In the genomic region with DNA sequence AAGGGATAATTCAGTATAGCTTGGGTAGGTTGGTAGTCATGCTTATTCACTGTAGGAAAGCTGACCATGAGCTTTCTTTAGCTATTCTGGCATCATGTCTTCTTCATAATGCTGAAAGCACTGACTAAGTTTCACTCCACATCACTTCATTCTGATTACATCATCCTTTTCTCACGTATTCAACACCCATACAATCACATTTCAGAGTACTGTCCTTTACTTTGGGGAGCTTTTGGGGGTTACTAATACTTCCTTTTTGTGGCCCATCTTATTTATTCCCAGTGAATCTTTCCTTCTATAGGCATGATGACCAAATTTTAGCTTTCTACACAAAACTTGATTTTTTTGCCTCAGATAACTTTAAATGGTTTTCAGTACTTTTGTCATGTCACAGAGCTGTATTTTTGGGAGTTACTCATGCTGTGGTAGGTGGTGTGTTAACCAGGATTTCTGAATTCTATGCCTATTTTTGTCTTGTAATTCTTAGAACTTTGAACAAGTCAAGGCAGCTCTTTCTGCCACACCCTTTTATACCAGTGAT, we compare ENCODE assay signal across 13 cellular contexts.
DNase-seq lines count a peak whose midpoint lies in the region; ATAC-seq and TF ChIP-seq lines count a peak whose summit lies in the region.
"Had no signal": no experiment of that assay in that cellular context is flagged by ENCODE, and none has a peak within 500 bp of the region (broad histone marks: within the 10 kb centered on the region; RNA-seq: fewer than 3 reads in every experiment).

No MANE protein-coding gene starts in this region.

- H3K36me3 Mint-ChIP-seq in stimulated activated naive CD8-positive, alpha-beta T cell treated with anti-CD3 and anti-CD28 coated beads, Interleukin-15, Interleukin-2, amounts not matched to agents 100 ng/mL and 50 ng/mL, for 24 hours (ENCODE audit: low read depth), result peaks cover 62% of the 10 kb centered on the region

- H3K27ac Mint-ChIP-seq in stimulated activated naive CD8-positive, alpha-beta T cell treated with anti-CD3 and anti-CD28 coated beads, Interleukin-15, Interleukin-2, amounts not matched to agents 100 ng/mL and 50 ng/mL, for 24 hours, result peak overlapping the region; percentile 92
- H3K27ac Mint-ChIP-seq: nephron progenitor cell had no signal

- H3K27ac ChIP-seq in RWPE1 (no peak overlapping the region), epithelial cell of prostate (peak overlapping the region; percentile 95)

- CTCF ChIA-PET in RWPE1 (lab: Yijun Ruan, JAX), result interaction anchor here (0.9 kb wide), 1 partner anchor 827 kb away, joined by 3 read pairs; no protein-coding TSS in a partner anchor

- peak; percentile 87 to 89 for ATAC-seq in activated CD4-positive, CD25-positive, alpha-beta regulatory T cell treated with anti-CD3 and anti-CD28 coated beads, Interleukin-2, amount 50 U/mL, for 24 hours
- no peak for ATAC-seq in HG03457 (IDR thresholded peaks at IDR 0.05; ENCODE audit: unreplicated experiment)

- H3K4me3 Mint-ChIP-seq in stimulated activated naive CD8-positive, alpha-beta T cell treated with anti-CD3 and anti-CD28 coated beads, Interleukin-15, Interleukin-2, amounts not matched to agents 100 ng/mL and 50 ng/mL, for 24 hours, result peak overlapping the region; percentile 61
- H3K4me3 Mint-ChIP-seq: nephron progenitor cell had no signal

- H3K4me1 Mint-ChIP-seq in stimulated activated naive CD8-positive, alpha-beta T cell treated with anti-CD3 and anti-CD28 coated beads, Interleukin-15, Interleukin-2, amounts not matched to agents 100 ng/mL and 50 ng/mL, for 24 hours (ENCODE audit: low read depth), result peaks cover 36% of the 10 kb centered on the region
- H3K4me1 Mint-ChIP-seq: nephron progenitor cell had no signal

- no peak for TF ChIP-seq CTCF in RWPE1 (conservative IDR thresholded peaks at IDR 0.05; ENCODE audit: low read depth)

- DNase-seq in activated CD4-positive, CD25-positive, alpha-beta regulatory T cell (lab: John Stamatoyannopoulos, UW), result no peak
- DNase-seq in RWPE1 (ENCODE audit: low spot score) (peak; percentile 48), epithelial cell of prostate (ENCODE audit: low read depth, low spot score) (peak; percentile 69), NCI-H128 (lab: John Stamatoyannopoulos, UW; ENCODE audit: unreplicated experiment) (no peak), cerebellar nuclear complex (lab: John Stamatoyannopoulos, UW) (no peak)
- DNase-seq: ACHN, aorta, NCI-H510A, nephron progenitor cell, T-helper 9 cell had no signal

- H3K27me3 Mint-ChIP-seq in stimulated activated naive CD8-positive, alpha-beta T cell treated with anti-CD3 and anti-CD28 coated beads, Interleukin-15, Interleukin-2, amounts not matched to agents 100 ng/mL and 50 ng/mL, for 24 hours, result no peaks in the 10 kb centered on the region

- POLR2A ChIA-PET in RWPE1 (lab: Yijun Ruan, JAX; ENCODE audit: low non-redundant PET), result no interaction called here

- no peaks in the 10 kb centered on the region for H3K9me3 Mint-ChIP-seq in stimulated activated naive CD8-positive, alpha-beta T cell treated with anti-CD3 and anti-CD28 coated beads, Interleukin-15, Interleukin-2, amounts not matched to agents 100 ng/mL and 50 ng/mL, for 24 hours
- H3K9me3 Mint-ChIP-seq: nephron progenitor cell had no signal

Comparison
In these comparisons a context has a peak if more than half of its experiments do, and no peak if none do; other contexts are left out.
1. DNase-seq: peak in RWPE1 (single experiment) and epithelial cell of prostate (single experiment); none in activated CD4-positive, CD25-positive, alpha-beta regulatory T cell (0 of 4), NCI-H128 (single experiment) and cerebellar nuclear complex (0 of 2).